Comparison of ENCODE assay signal across 2 cellular contexts in the genomic region with DNA sequence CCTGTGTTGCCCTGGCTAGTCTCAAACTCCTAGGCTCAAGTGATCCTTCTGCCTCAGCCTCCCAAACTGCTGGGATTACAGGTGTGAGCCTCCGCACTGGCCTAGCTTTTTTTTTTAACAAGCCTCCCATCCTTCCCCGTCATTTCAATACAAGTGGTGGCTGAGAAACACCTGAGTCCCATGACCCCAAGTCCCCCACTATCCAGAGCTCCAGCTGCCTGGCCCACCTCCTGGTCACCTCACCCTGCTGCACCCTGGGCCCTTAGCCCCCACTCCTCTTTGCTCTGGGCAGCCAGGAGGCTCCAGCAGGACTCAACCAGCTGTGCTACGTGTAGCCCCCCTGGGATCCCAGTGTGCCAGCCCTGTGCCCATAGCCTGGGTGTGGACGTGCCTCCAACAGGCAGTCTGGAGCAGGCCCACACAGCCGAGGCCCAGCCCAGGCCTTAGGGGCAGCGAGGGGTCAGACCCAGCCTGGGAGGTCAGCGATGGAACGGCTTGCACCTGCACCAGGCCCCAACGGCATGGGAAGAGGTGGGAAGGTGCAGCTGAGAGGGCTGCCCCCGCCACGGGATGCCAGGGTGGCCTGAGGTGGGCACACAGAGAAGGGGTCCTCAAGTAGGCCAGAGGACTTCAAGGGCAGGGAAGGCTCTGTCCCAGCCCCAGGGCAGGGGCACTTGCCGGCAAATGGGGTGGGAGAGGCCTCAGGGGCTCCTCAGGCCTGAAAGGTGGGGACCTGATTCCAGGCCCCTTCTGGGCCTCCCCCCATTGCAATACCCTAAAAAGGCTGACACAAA.
TF ChIP-seq lines count a peak whose summit lies in the region.

No MANE protein-coding gene starts in this region.

TF ChIP-seq in HCT116, 20 proteins besides CTCF, POLR2A, EP300 and RAD21:
- TF ChIP-seq TCF7L2 (IDR thresholded peaks at IDR 0.05; ENCODE audit: borderline replicate concordance, extremely low read depth, insufficient read depth, insufficient read length), result no peak
- no peak for TF ChIP-seq YY1 (IDR thresholded peaks at IDR 0.05; ENCODE audit: extremely low read depth, insufficient replicate concordance, low read depth, low read length)
- TF ChIP-seq, protein P1, sequence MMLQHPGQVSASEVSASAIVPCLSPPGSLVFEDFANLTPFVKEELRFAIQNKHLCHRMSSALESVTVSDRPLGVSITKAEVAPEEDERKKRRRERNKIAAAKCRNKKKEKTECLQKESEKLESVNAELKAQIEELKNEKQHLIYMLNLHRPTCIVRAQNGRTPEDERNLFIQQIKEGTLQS (IDR thresholded peaks at IDR 0.05), result no peak
- TF ChIP-seq, protein P2, sequence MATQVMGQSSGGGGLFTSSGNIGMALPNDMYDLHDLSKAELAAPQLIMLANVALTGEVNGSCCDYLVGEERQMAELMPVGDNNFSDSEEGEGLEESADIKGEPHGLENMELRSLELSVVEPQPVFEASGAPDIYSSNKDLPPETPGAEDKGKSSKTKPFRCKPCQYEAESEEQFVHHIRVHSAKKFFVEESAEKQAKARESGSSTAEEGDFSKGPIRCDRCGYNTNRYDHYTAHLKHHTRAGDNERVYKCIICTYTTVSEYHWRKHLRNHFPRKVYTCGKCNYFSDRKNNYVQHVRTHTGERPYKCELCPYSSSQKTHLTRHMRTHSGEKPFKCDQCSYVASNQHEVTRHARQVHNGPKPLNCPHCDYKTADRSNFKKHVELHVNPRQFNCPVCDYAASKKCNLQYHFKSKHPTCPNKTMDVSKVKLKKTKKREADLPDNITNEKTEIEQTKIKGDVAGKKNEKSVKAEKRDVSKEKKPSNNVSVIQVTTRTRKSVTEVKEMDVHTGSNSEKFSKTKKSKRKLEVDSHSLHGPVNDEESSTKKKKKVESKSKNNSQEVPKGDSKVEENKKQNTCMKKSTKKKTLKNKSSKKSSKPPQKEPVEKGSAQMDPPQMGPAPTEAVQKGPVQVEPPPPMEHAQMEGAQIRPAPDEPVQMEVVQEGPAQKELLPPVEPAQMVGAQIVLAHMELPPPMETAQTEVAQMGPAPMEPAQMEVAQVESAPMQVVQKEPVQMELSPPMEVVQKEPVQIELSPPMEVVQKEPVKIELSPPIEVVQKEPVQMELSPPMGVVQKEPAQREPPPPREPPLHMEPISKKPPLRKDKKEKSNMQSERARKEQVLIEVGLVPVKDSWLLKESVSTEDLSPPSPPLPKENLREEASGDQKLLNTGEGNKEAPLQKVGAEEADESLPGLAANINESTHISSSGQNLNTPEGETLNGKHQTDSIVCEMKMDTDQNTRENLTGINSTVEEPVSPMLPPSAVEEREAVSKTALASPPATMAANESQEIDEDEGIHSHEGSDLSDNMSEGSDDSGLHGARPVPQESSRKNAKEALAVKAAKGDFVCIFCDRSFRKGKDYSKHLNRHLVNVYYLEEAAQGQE (IDR thresholded peaks at IDR 0.05; ENCODE audit: low read depth), result no peak
- no peak for TF ChIP-seq FOSL1 (IDR thresholded peaks at IDR 0.05; ENCODE audit: low read depth)
- TF ChIP-seq CEBPB (IDR thresholded peaks at IDR 0.05; ENCODE audit: low read depth), result no peak
- no peak for TF ChIP-seq POLR2AphosphoS5 (IDR thresholded peaks at IDR 0.05; ENCODE audit: low read depth, low read length)
- TF ChIP-seq ZNF274 (IDR thresholded peaks at IDR 0.05; ENCODE audit: low read depth, low read length), result no peak
- no peak for TF ChIP-seq ELF1 (IDR thresholded peaks at IDR 0.05; ENCODE audit: borderline replicate concordance, low read depth)
- TF ChIP-seq EZH2 (IDR thresholded peaks at IDR 0.05), result no peak
- no peak for TF ChIP-seq EZH2phosphoT487 (IDR thresholded peaks at IDR 0.05; ENCODE audit: borderline replicate concordance)
- no peak for TF ChIP-seq SP1 (IDR thresholded peaks at IDR 0.05; ENCODE audit: low read depth)
- no peak for TF ChIP-seq EGR1 (IDR thresholded peaks at IDR 0.05; ENCODE audit: low read depth)
- no peak for TF ChIP-seq CBX3 (IDR thresholded peaks at IDR 0.05; ENCODE audit: low read depth)
- no peak for TF ChIP-seq ZFX (IDR thresholded peaks at IDR 0.05)
- no peak for TF ChIP-seq JUND (IDR thresholded peaks at IDR 0.05)
- no peak for TF ChIP-seq SIN3A (IDR thresholded peaks at IDR 0.05; ENCODE audit: low read depth)

TF ChIP-seq in H1, 55 proteins besides CTCF, POLR2A, EP300 and RAD21:
- TF ChIP-seq TAF7 (optimal IDR thresholded peaks at IDR 0.05; ENCODE audit: borderline replicate concordance, low read depth, low read length), result no peak
- no peak for TF ChIP-seq NRF1 (IDR thresholded peaks at IDR 0.05; ENCODE audit: low read depth, low read length)
- TF ChIP-seq FOSL1 (IDR thresholded peaks at IDR 0.05; ENCODE audit: insufficient read depth, low read depth, low read length), result no peak
- TF ChIP-seq KDM5A (IDR thresholded peaks at IDR 0.05; ENCODE audit: low read length), result no peak
- no peak for TF ChIP-seq SP4 (IDR thresholded peaks at IDR 0.05; ENCODE audit: low read length)
- no peak for TF ChIP-seq EGR1 (IDR thresholded peaks at IDR 0.05; ENCODE audit: borderline replicate concordance, low read depth, low read length)
- TF ChIP-seq SP2 (IDR thresholded peaks at IDR 0.05; ENCODE audit: low read length), result no peak
- no peak for TF ChIP-seq ZNF274 (IDR thresholded peaks at IDR 0.05; ENCODE audit: borderline replicate concordance, extremely low read depth, low read length)
- no peak for TF ChIP-seq RNF2 (IDR thresholded peaks at IDR 0.05; ENCODE audit: borderline replicate concordance, low read depth, low read length, missing control alignments, poor library complexity, severe bottlenecking)
- TF ChIP-seq POLR2AphosphoS5 (IDR thresholded peaks at IDR 0.05; ENCODE audit: low read depth, low read length), result no peak
- TF ChIP-seq, protein P1 (IDR thresholded peaks at IDR 0.05; ENCODE audit: insufficient read depth, low read depth, low read length), result no peak
- no peak for TF ChIP-seq ASH2L (IDR thresholded peaks at IDR 0.05; ENCODE audit: low read length)
- TF ChIP-seq JUND (IDR thresholded peaks at IDR 0.05; ENCODE audit: low read length), result no peak
- no peak for TF ChIP-seq PHF8 (conservative IDR thresholded peaks at IDR 0.05; ENCODE audit: low read depth, low read length)
- no peak for TF ChIP-seq TCF12 (IDR thresholded peaks at IDR 0.05; ENCODE audit: low read depth, low read length)
